8 cellular contexts compared by ENCODE assay signal in the genomic region with DNA sequence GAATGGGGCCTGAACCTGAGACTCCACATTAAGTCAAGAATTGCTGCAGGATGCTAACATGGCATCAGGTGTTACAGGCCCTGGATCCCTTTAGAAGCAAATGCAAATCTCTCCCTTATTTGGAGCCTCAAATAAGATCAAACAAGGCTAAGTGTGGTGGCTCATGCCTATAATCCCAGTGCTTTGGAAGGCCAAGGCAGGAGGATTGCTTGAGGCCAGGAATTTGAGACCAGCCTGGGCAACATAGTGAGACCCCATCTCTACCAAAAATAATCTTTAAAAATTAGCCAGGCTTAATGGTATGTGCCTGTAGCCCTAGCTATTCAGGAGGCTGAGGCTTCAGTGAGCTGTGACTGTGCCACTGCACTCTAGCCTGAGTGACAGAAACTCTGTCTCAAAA.
"Had no signal": no experiment of that assay in that cellular context is flagged by ENCODE, and none has a peak within 500 bp of the region (broad histone marks: within the 10 kb centered on the region; RNA-seq: fewer than 3 reads in every experiment).

No MANE protein-coding gene starts in this region.

- H3K27me3 Mint-ChIP-seq: IgD-negative memory B cell had no signal

- H3K9me3 ChIP-seq: HAP-1 had no signal

- H3K4me1 ChIP-seq: HAP-1 had no signal

- ATAC-seq: HCT116 had no signal

- H3K9me3 Mint-ChIP-seq: IgD-negative memory B cell had no signal

- H3K4me3 ChIP-seq: GM23248, HAP-1 had no signal

- FAIRE-seq: HTR-8/SVneo had no signal

- H3K9ac ChIP-seq: GM23248 had no signal

- H2AFZ ChIP-seq: GM23248 had no signal

- H3K27ac ChIP-seq: GM23248 had no signal

- DNase-seq: GOT3, H7, KG1 had no signal

- H3K36me3 ChIP-seq: HAP-1 had no signal

- H3K4me3 Mint-ChIP-seq: IgD-negative memory B cell had no signal
